Comparison of ENCODE assay signal across 20 cellular contexts in the genomic region with DNA sequence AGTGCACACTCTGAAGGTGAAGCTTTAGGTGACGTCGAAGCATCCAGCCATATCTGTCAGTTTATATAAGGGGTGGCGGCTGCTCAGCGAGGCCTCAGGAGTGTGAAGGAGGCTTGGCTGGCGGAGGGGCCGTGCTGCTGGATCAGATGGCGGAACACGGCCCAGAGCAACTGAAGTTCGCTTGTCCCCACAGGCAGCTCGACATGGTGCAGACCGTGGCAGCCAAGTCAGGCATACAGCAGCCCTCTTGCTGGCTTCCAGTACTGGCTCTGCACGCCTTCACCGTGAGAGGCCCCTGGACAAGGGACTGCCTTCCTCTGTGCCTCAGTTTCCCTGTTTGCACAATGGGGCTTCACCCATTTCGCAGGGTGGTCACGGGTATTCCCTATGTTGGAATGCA.
"Had no signal": no experiment of that assay in that cellular context is flagged by ENCODE, and none has a peak within 500 bp of the region (broad histone marks: within the 10 kb centered on the region; RNA-seq: fewer than 3 reads in every experiment).

No MANE protein-coding gene starts in this region.

- DNase-seq: KBM-7, MV-4-11, NCI-H1048, NCI-H1105, NCI-H1417, NCI-H1436 treated with DMSO at 0.1 percent for 48 hours, NCI-H1694, NCI-H1930, NCI-H2081, NCI-H2107, NCI-H2227 treated with DMSO at 0.1 percent for 48 hours, NCI-H446, NCI-H510A, NCI-H524 treated with DMSO at 0.1 percent for 48 hours, NCI-H69, NCI-H774, SHP77, SK-N-SH, SW 1271 had no signal

- H3K4me2 ChIP-seq: SK-N-SH had no signal

- FAIRE-seq: RCC 7860 had no signal

- H3K9ac ChIP-seq: SK-N-SH had no signal
